ENCODE assay signal across 24 cellular contexts in the genomic region with DNA sequence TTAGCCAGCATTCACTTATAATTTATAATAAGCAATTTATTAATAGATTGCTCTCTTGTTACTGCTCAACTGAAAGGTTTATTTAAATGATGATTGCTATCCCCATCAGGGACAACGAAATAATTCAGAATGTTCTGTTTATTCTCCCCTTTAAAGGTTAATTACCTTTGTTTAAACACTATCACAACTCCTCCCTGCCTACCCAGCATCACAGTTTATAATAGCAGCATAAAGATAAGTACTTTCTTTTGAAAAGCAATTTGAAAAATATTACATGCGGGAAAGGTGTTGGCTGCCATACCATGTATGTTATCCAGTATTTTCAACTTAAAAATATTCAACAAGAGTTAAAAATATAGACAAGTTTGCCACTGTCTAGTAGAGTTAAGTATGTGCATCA.
"Had no signal": no experiment of that assay in that cellular context is flagged by ENCODE, and none has a peak within 500 bp of the region (broad histone marks: within the 10 kb centered on the region; RNA-seq: fewer than 3 reads in every experiment).

No MANE protein-coding gene starts in this region.

- H3K4me3 Mint-ChIP-seq: activated CD4-positive, alpha-beta memory T cell treated with anti-CD3 and anti-CD28 coated beads for 36 hours; activated naive CD8-positive, alpha-beta T cell; activated T-helper 17 cell treated with anti-CD3 and anti-CD28 coated beads, Interleukin-2, amount 50 U/mL, for 72 hours; nephron; T-helper 1 cell treated with Interleukin-12 subunit alpha and Interleukin-12 subunit beta and Interleukin-4 antibody, amounts not matched to agents 30 μg/mL and 1 μg/mL, for 36 hours had no signal

- H3K9me3 Mint-ChIP-seq: T-helper 1 cell treated with Interleukin-12 subunit alpha and Interleukin-12 subunit beta and Interleukin-4 antibody, amounts not matched to agents 30 μg/mL and 1 μg/mL, for 36 hours had no signal

- H3K9me3 ChIP-seq: body of pancreas, colonic mucosa, spleen, suprapubic skin, tibial artery, upper lobe of right lung had no signal

- H3K27ac Mint-ChIP-seq: activated CD4-positive, alpha-beta memory T cell treated with anti-CD3 and anti-CD28 coated beads for 36 hours; activated naive CD8-positive, alpha-beta T cell; activated T-helper 17 cell treated with anti-CD3 and anti-CD28 coated beads, Interleukin-2, amount 50 U/mL, for 72 hours; nephron; T-helper 1 cell treated with Interleukin-12 subunit alpha and Interleukin-12 subunit beta and Interleukin-4 antibody, amounts not matched to agents 30 μg/mL and 1 μg/mL, for 36 hours had no signal

- H3K27me3 Mint-ChIP-seq: activated CD4-positive, alpha-beta memory T cell treated with anti-CD3 and anti-CD28 coated beads for 36 hours; activated naive CD8-positive, alpha-beta T cell; activated T-helper 17 cell treated with anti-CD3 and anti-CD28 coated beads, Interleukin-2, amount 50 U/mL, for 72 hours had no signal

- ATAC-seq: activated CD4-positive, CD25-positive, alpha-beta regulatory T cell treated with anti-CD3 and anti-CD28 coated beads, Interleukin-2, amount 50 U/mL, for 24 hours; activated T-helper 17 cell treated with anti-CD3 and anti-CD28 coated beads, Interleukin-2, amount 50 U/mL, for 72 hours; body of pancreas; left cardiac atrium; right cardiac atrium; upper lobe of right lung had no signal

- DNase-seq: activated CD4-positive, alpha-beta memory T cell treated with anti-CD3 and anti-CD28 coated beads for 36 hours; activated CD4-positive, alpha-beta T cell treated with anti-CD3 and anti-CD28 coated beads for 48 hours; activated CD8-positive, alpha-beta memory T cell treated with anti-CD3 and anti-CD28 coated beads, Interleukin-2, amount 50 U/mL, for 4 hours; activated T-cell treated with anti-CD3 and anti-CD28 coated beads, Interleukin-2, amount 50 U/mL, for 1 hour; anterior cingulate cortex; body of pancreas; colonic mucosa; effector CD8-positive, alpha-beta T cell; left cardiac atrium; posterior cingulate gyrus; right cardiac atrium; spleen; stimulated activated naive CD4-positive, alpha-beta T cell; T1000; tibial artery; upper lobe of right lung; WERI-Rb-1 had no signal

- H3K4me1 ChIP-seq: body of pancreas, suprapubic skin had no signal

- H3K36me3 ChIP-seq: colonic mucosa had no signal

- H3K4me3 ChIP-seq: body of pancreas, colonic mucosa, hepatocyte, spleen, suprapubic skin, tibial artery, upper lobe of right lung had no signal
